ENCODE assay signal across 1 cellular context in the genomic region with DNA sequence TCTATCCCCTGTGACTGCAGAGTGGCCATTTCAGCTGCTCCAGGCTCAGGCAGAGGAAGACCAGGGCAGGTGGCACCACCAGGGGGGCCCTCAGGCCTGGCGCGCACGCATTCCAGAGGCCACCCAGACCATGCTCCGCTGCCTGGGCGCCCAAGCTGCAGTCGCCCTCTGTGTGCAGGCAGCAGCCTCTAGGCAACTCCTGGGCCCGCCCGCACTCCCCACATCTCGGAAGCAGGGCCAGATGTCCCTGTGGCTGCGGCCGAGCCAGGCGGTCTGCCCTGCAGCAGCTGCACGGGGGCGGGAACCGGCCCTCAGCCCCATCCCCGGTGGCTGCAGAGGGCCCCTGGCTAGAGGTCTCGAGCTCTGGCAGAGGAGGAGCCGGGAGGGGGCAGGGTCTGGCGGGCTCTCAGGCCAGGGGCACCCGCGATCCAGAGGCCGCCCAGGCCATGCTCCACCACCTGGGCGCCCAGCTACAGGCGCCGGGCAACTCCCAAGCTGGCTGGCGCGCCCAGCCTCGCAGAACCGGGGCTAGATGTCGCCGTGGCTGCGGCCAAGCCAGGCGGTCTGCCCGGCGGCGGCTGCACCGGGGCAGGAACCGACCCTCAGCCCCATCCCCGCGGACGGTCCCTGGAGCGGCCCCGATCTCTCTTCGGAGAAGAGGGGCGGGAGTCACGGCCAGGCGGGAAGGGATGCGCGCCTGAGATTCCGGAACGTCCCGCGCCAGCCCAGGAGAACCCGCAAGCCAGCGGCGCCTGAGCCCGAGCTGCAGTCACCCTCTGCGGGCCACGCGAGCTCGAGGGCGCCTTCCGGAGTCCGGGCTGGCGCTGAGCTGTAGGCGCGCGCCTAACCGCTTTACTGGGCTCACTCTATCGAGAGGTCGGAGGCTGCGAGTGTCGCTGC.
A peak's percentile ranks its signal among the peaks of the same experiment; 100 is the strongest.
TF ChIP-seq lines count a peak whose summit lies in the region.

ANKRD18B (plus strand) TSS at position 855 of the 900 bp plus-strand sequence. CDS start 239 bp downstream, outside the sequence.

TF ChIP-seq in H1, 55 proteins besides CTCF, POLR2A, EP300 and RAD21 (continued from another document):
- TF ChIP-seq, protein P1, sequence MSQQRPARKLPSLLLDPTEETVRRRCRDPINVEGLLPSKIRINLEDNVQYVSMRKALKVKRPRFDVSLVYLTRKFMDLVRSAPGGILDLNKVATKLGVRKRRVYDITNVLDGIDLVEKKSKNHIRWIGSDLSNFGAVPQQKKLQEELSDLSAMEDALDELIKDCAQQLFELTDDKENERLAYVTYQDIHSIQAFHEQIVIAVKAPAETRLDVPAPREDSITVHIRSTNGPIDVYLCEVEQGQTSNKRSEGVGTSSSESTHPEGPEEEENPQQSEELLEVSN (IDR thresholded peaks at IDR 0.05): peak; percentile 47; the same call in 1 of the 2 replicates
- TF ChIP-seq TEAD4 (IDR thresholded peaks at IDR 0.05; ENCODE audit: low read depth, low read length) (peak; percentile 85), TBP (IDR thresholded peaks at IDR 0.05; ENCODE audit: low read depth, low read length) (peak; percentile 42), POLR2AphosphoS5 (IDR thresholded peaks at IDR 0.05; ENCODE audit: low read depth, low read length) (peak; percentile 53; the same call in 1 of the 2 replicates)
